In the genomic region with DNA sequence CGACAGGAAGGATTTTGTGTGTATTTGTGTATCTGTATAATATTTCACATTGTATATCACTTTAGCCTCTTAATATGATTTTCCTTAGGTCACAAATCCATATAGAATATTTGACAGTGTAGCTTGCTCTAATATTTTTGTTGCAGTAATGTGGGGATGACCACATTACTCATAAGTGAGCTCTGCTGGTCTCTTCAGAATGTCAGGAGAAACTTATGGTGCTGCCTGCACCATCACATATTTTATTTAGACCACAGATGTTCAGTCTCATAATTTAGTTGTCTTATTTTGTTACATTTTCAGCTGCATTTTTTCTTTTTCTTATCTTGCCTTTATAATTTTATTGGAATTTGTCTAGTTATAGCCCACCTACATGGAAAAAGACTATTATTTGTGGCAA, we compare ENCODE assay signal across 28 cellular contexts.
DNase-seq lines count a peak whose midpoint lies in the region; ATAC-seq and TF ChIP-seq lines count a peak whose summit lies in the region.
"Had no signal": no experiment of that assay in that cellular context is flagged by ENCODE, and none has a peak within 500 bp of the region (broad histone marks: within the 10 kb centered on the region; RNA-seq: fewer than 3 reads in every experiment).

No MANE protein-coding gene starts in this region.

- H3K4me1 Mint-ChIP-seq in HFFc6 (ENCODE audit: low read depth) = peaks cover 79% of the 10 kb centered on the region

- H3K27me3 Mint-ChIP-seq in HFFc6 (ENCODE audit: insufficient read depth) = no peaks in the 10 kb centered on the region; the same call in 1 of the 2 replicates
- H3K27me3 Mint-ChIP-seq: activated CD8-positive, alpha-beta T cell treated with anti-CD3 and anti-CD28 coated beads for 36 hours; progenitor cell of endocrine pancreas had no signal

- DNase-seq in HFFc6 (no peak), amniotic epithelial cell (ENCODE audit: low read depth) (peak; percentile 79), fibroblast of villous mesenchyme (ENCODE audit: low read depth) (peak; percentile 60), uterus (no peak), breast epithelium (ENCODE audit: low spot score in 2 of 2) (no peak), mucosa of descending colon (no peak)
- no peak for DNase-seq in stimulated activated CD4-positive, alpha-beta T cell treated with anti-CD3 and anti-CD28 coated beads, Interleukin-15, amount 100 ng/mL, for 24 hours
- DNase-seq: activated CD8-positive, alpha-beta memory T cell treated with anti-CD3 and anti-CD28 coated beads, Interleukin-2, amount 50 U/mL, for 48 hours; activated CD8-positive, alpha-beta T cell treated with anti-CD3 and anti-CD28 coated beads for 36 hours; activated naive CD4-positive, alpha-beta T cell treated with Interleukin-2 at 50 U/mL for 16 hours; DND-41; effector CD8-positive, alpha-beta T cell; head of caudate nucleus; islet precursor cell; left ventricle myocardium superior; NCI-H146; NCI-H2107; NCI-H345; NCI-H69; PC-3; right lobe of liver; stimulated activated CD4-positive, alpha-beta T cell treated with anti-CD3 and anti-CD28 coated beads, Interleukin-4, amount 100 ng/mL, for 24 hours; transverse colon had no signal

- H3K4me3 Mint-ChIP-seq in HFFc6 = no peak overlapping the region
- H3K4me3 Mint-ChIP-seq: activated CD8-positive, alpha-beta T cell treated with anti-CD3 and anti-CD28 coated beads for 36 hours; activated T-helper 1 cell treated with anti-CD3 and anti-CD28 coated beads, Interleukin-12 subunit alpha, Interleukin-12 subunit beta, Interleukin-2, Interleukin-4 antibody, amounts not matched to agents 30 ng/mL and 10 ng/mL and 1 ng/mL, durations not matched to agents 14 hours and 24 hours and 36 hours; T-helper 2 cell treated with Interferon-gamma antibody and Interleukin-4, amounts not matched to agents 5 μg/mL and 100 μg/mL, for 36 hours had no signal

- no peak for ATAC-seq in mucosa of descending colon
- ATAC-seq: activated CD8-positive, alpha-beta T cell treated with anti-CD3 and anti-CD28 coated beads for 36 hours; left ventricle myocardium superior; right lobe of liver had no signal

- H3K9me3 ChIP-seq in uterus = no peaks in the 10 kb centered on the region
- H3K9me3 ChIP-seq in breast epithelium = no peaks in the 10 kb centered on the region
- no peaks in the 10 kb centered on the region for H3K9me3 ChIP-seq in mucosa of descending colon
- H3K9me3 ChIP-seq: neutrophil, right lobe of liver, transverse colon had no signal

- no peaks in the 10 kb centered on the region for H3K27me3 ChIP-seq in uterus
- H3K27me3 ChIP-seq in breast epithelium = no peaks in the 10 kb centered on the region
- H3K27me3 ChIP-seq: neutrophil, right lobe of liver, transverse colon had no signal

- H3K4me3 ChIP-seq in fibroblast of villous mesenchyme (ENCODE audit: low read depth, low read length) = no peak overlapping the region
- H3K4me3 ChIP-seq in uterus = no peak overlapping the region
- no peak overlapping the region for H3K4me3 ChIP-seq in breast epithelium
- H3K4me3 ChIP-seq in mucosa of descending colon = no peak overlapping the region
- H3K4me3 ChIP-seq: coronary artery, right lobe of liver, transverse colon had no signal

- TF ChIP-seq CTCF in HFFc6 (IDR thresholded peaks at IDR 0.05) (no peak), fibroblast of villous mesenchyme (IDR thresholded peaks at IDR 0.05; ENCODE audit: insufficient read depth, low read depth, low read length) (no peak), uterus (IDR thresholded peaks at IDR 0.05) (no peak), breast epithelium (IDR thresholded peaks at IDR 0.05) (no peak), mucosa of descending colon (IDR thresholded peaks at IDR 0.05) (no peak)

- H3K27ac ChIP-seq in uterus (peak overlapping the region; percentile 83 to 92), breast epithelium (no peak overlapping the region)
- H3K27ac ChIP-seq: neutrophil, right lobe of liver had no signal

- intact Hi-C loops in uterus (cut with DNase I; ENCODE audit: low total_unique reads) = no loop called here
- intact Hi-C loops in breast epithelium (cut with DNase I; ENCODE audit: low total_unique reads) = no loop called here
- intact Hi-C loops in mucosa of descending colon (cut with DNase I, micrococcal nuclease) = no loop called here

- H3K4me1 ChIP-seq in uterus (peaks cover 15 to 40% of the 10 kb centered on the region in 2 donors), breast epithelium (no peaks in the 10 kb centered on the region), mucosa of descending colon (ENCODE audit: low read depth) (peaks cover 8% of the 10 kb centered on the region)
- H3K4me1 ChIP-seq: right lobe of liver had no signal

- H3K9me3 Mint-ChIP-seq in HFFc6 = no peaks in the 10 kb centered on the region
- H3K9me3 Mint-ChIP-seq: activated CD8-positive, alpha-beta T cell treated with anti-CD3 and anti-CD28 coated beads for 36 hours; activated T-helper 1 cell treated with anti-CD3 and anti-CD28 coated beads, Interleukin-12 subunit alpha, Interleukin-12 subunit beta, Interleukin-2, Interleukin-4 antibody, amounts not matched to agents 30 ng/mL and 10 ng/mL and 1 ng/mL, durations not matched to agents 14 hours and 24 hours and 36 hours; T-helper 2 cell treated with Interferon-gamma antibody and Interleukin-4, amounts not matched to agents 5 μg/mL and 100 μg/mL, for 36 hours had no signal

- peak overlapping the region; percentile 92 for H3K27ac Mint-ChIP-seq in HFFc6
- H3K27ac Mint-ChIP-seq: activated CD8-positive, alpha-beta T cell treated with anti-CD3 and anti-CD28 coated beads for 36 hours; activated T-helper 1 cell treated with anti-CD3 and anti-CD28 coated beads, Interleukin-12 subunit alpha, Interleukin-12 subunit beta, Interleukin-2, Interleukin-4 antibody, amounts not matched to agents 30 ng/mL and 10 ng/mL and 1 ng/mL, durations not matched to agents 14 hours and 24 hours and 36 hours; T-helper 2 cell treated with Interferon-gamma antibody and Interleukin-4, amounts not matched to agents 5 μg/mL and 100 μg/mL, for 36 hours had no signal

- H3K36me3 ChIP-seq in uterus (no peaks in the 10 kb centered on the region), breast epithelium (no peaks in the 10 kb centered on the region), mucosa of descending colon (ENCODE audit: low read depth) (no peaks in the 10 kb centered on the region)
- H3K36me3 ChIP-seq: neutrophil, right lobe of liver, transverse colon had no signal

- no peak for TF ChIP-seq POLR2A in uterus (IDR thresholded peaks at IDR 0.05)
- TF ChIP-seq POLR2A in breast epithelium (IDR thresholded peaks at IDR 0.05) = no peak

- no peaks in the 10 kb centered on the region; the same call in 1 of the 2 replicates for H3K36me3 Mint-ChIP-seq in HFFc6 (ENCODE audit: low read depth)

Comparison
In these comparisons a context has a peak if more than half of its experiments do, and no peak if none do; other contexts are left out.
1. DNase-seq: peak in amniotic epithelial cell (single experiment) and fibroblast of villous mesenchyme (single experiment); none in HFFc6 (single experiment), uterus (0 of 2), stimulated activated CD4-positive, alpha-beta T cell treated with anti-CD3 and anti-CD28 coated beads, Interleukin-15, amount 100 ng/mL, for 24 hours (single experiment), breast epithelium (0 of 2) and mucosa of descending colon (0 of 3).
2. H3K27ac ChIP-seq: peak in uterus (2 of 2); none in breast epithelium (0 of 2).